In the genomic region with DNA sequence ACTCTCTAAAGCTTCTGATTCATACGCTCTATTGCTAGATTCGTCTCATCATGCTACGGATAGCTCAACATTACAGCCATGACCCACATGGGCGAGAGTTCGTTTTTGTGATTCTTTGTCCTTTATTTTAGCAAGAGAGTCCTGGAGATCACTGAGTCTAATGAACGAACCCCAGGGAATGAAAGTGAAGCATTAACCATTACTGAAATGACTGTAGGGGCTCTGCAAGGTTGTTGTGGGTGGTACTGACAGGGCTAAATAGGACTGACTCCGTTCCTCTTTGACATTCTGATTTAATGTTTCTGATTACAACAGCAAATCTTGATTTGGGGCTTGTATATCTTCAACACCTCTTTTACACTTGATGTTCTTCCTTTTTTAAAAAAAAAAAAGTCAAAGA, we compare ENCODE assay signal across 13 cellular contexts. TPM values are rescaled to one million over a fixed set of nuclear protein-coding genes. Genes with fewer than 3 reads are reported as not detected.
A peak's percentile ranks its signal among the peaks of the same experiment; 100 is the strongest.
DNase-seq lines count a peak whose midpoint lies in the region; ATAC-seq and TF ChIP-seq lines count a peak whose summit lies in the region.
"Had no signal": no experiment of that assay in that cellular context is flagged by ENCODE, and none has a peak within 500 bp of the region (broad histone marks: within the 10 kb centered on the region; RNA-seq: fewer than 3 reads in every experiment).

No MANE protein-coding gene starts in this region.

- DNase-seq in activated T-cell treated with anti-CD3 and anti-CD28 coated beads, Interleukin-2, amount 50 U/mL, for 4 hours, result no peak
- DNase-seq in activated T-cell treated with anti-CD3 and anti-CD28 coated beads for 4 hours, result no peak
- no peak for DNase-seq in stimulated activated effector memory CD8-positive, alpha-beta T cell treated with anti-CD3 and anti-CD28 coated beads, Interleukin-12 subunit alpha, Interleukin-12 subunit beta, amount 100 ng/mL, for 72 hours (ENCODE audit: low spot score in 2 of 2)
- DNase-seq in SW 1271 (lab: John Stamatoyannopoulos, UW), result no peak
- DNase-seq in DMS 273 (lab: John Stamatoyannopoulos, UW; ENCODE audit: unreplicated experiment), result no peak
- DNase-seq in WERI-Rb-1, result no peak
- DNase-seq: activated gamma-delta T cell, immature natural killer cell, NCI-H226, SK-N-SH had no signal

- no peak overlapping the region for H3K4me3 ChIP-seq in WERI-Rb-1 (ENCODE audit: low read depth, low read length)
- H3K4me3 ChIP-seq: vagina had no signal

- H3K27me3 Mint-ChIP-seq in activated T-cell treated with anti-CD3 and anti-CD28 coated beads, Interleukin-2, amount 50 U/mL, for 4 hours (ENCODE audit: low read depth), result no peaks in the 10 kb centered on the region

- peak; percentile 93 for ATAC-seq in activated T-cell treated with anti-CD3 and anti-CD28 coated beads, Interleukin-2, amount 50 U/mL, for 4 hours
- ATAC-seq in GM21529 (IDR thresholded peaks at IDR 0.05; ENCODE audit: unreplicated experiment), result peak; percentile 91
- peak; percentile 93 for ATAC-seq in HG03378 (IDR thresholded peaks at IDR 0.05; ENCODE audit: unreplicated experiment)
- ATAC-seq in stimulated activated effector memory CD8-positive, alpha-beta T cell treated with anti-CD3 and anti-CD28 coated beads, Interleukin-12 subunit alpha, Interleukin-12 subunit beta, amount 100 ng/mL, for 72 hours, result peak; percentile 99

- peaks cover 23% of the 10 kb centered on the region for H3K4me1 Mint-ChIP-seq in activated T-cell treated with anti-CD3 and anti-CD28 coated beads, Interleukin-2, amount 50 U/mL, for 4 hours (ENCODE audit: low read depth)
- peaks cover 23% of the 10 kb centered on the region for H3K4me1 Mint-ChIP-seq in stimulated activated effector memory CD8-positive, alpha-beta T cell treated with anti-CD3 and anti-CD28 coated beads, Interleukin-12 subunit alpha, Interleukin-12 subunit beta, amount 100 ng/mL, for 72 hours

- TF ChIP-seq CTCF in WERI-Rb-1 (IDR thresholded peaks at IDR 0.05; ENCODE audit: low read depth, low read length), result no peak

- H3K27ac Mint-ChIP-seq in stimulated activated effector memory CD8-positive, alpha-beta T cell treated with anti-CD3 and anti-CD28 coated beads, Interleukin-12 subunit alpha, Interleukin-12 subunit beta, amount 100 ng/mL, for 72 hours, result peak overlapping the region; percentile 92

- peaks cover 86% of the 10 kb centered on the region for H3K27me3 ChIP-seq in WERI-Rb-1 (ENCODE audit: insufficient read depth, low read depth, severe bottlenecking)
- H3K27me3 ChIP-seq: vagina had no signal

- H3K36me3 Mint-ChIP-seq in activated T-cell treated with anti-CD3 and anti-CD28 coated beads, Interleukin-2, amount 50 U/mL, for 4 hours (ENCODE audit: insufficient read depth), result peaks cover 14% of the 10 kb centered on the region
- H3K36me3 Mint-ChIP-seq in stimulated activated effector memory CD8-positive, alpha-beta T cell treated with anti-CD3 and anti-CD28 coated beads, Interleukin-12 subunit alpha, Interleukin-12 subunit beta, amount 100 ng/mL, for 72 hours, result peaks cover 59% of the 10 kb centered on the region

- H3K36me3 ChIP-seq in WERI-Rb-1, result no peaks in the 10 kb centered on the region
- H3K36me3 ChIP-seq: vagina had no signal

- no peaks in the 10 kb centered on the region for H3K9me3 ChIP-seq in WERI-Rb-1 (ENCODE audit: severe bottlenecking)
- H3K9me3 ChIP-seq: SK-N-SH, vagina had no signal

- H3K9me3 Mint-ChIP-seq in activated T-cell treated with anti-CD3 and anti-CD28 coated beads, Interleukin-2, amount 50 U/mL, for 4 hours, result no peaks in the 10 kb centered on the region
- no peaks in the 10 kb centered on the region for H3K9me3 Mint-ChIP-seq in stimulated activated effector memory CD8-positive, alpha-beta T cell treated with anti-CD3 and anti-CD28 coated beads, Interleukin-12 subunit alpha, Interleukin-12 subunit beta, amount 100 ng/mL, for 72 hours
- H3K9me3 Mint-ChIP-seq: immature natural killer cell had no signal

- peak overlapping the region; percentile 7 for H3K4me3 Mint-ChIP-seq in activated T-cell treated with anti-CD3 and anti-CD28 coated beads, Interleukin-2, amount 50 U/mL, for 4 hours
- peak overlapping the region; percentile 40 for H3K4me3 Mint-ChIP-seq in stimulated activated effector memory CD8-positive, alpha-beta T cell treated with anti-CD3 and anti-CD28 coated beads, Interleukin-12 subunit alpha, Interleukin-12 subunit beta, amount 100 ng/mL, for 72 hours
- H3K4me3 Mint-ChIP-seq: immature natural killer cell had no signal

- H3K27ac ChIP-seq in WERI-Rb-1, result no peak overlapping the region
- H3K27ac ChIP-seq: vagina had no signal

RNA-seq across cellular contexts. Expression of a gene that starts 13.7 kb away (rescaled TPM):
- total RNA-seq in activated T-cell treated with anti-CD3 and anti-CD28 coated beads, Interleukin-2, amount 50 U/mL, for 4 hours, result 10 to 100 TPM; 74.8 to 81.3 (median 79.7) TPM

RNA-seq across cellular contexts. Expression of a gene that starts 42.7 kb away (rescaled TPM):
- 1 to 10 TPM; 1.9 to 2.5 (median 2.4) TPM for total RNA-seq in activated T-cell treated with anti-CD3 and anti-CD28 coated beads, Interleukin-2, amount 50 U/mL, for 4 hours
